ENCODE assay signal across 1 cellular context in the genomic region with DNA sequence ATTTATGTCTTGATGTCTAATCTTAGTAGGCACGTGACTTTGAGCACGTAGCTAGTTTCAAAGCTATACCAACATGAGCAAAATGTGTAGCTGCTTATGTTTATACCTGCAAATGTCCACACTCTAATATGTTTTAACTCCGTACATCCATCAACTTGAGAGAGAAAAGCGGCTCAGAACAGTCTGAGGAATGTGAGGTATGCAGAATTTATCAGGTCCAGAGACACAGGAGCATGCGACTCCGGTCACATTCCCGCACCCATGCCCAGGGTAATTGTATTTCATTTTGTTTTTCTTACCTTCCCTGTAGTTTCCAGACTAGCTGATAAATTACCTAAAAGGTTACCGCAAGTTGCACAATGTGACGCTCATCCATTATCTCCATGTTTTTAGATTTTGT.
TF ChIP-seq lines count a peak whose summit lies in the region.

No MANE protein-coding gene starts in this region.

TF ChIP-seq in HepG2, 621 proteins besides CTCF, POLR2A, EP300 and RAD21:
- TF ChIP-seq, protein P1, sequence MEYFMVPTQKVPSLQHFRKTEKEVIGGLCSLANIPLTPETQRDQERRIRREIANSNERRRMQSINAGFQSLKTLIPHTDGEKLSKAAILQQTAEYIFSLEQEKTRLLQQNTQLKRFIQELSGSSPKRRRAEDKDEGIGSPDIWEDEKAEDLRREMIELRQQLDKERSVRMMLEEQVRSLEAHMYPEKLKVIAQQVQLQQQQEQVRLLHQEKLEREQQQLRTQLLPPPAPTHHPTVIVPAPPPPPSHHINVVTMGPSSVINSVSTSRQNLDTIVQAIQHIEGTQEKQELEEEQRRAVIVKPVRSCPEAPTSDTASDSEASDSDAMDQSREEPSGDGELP (IDR thresholded peaks at IDR 0.05; ENCODE audit: borderline replicate concordance, low read depth), result no peak
- TF ChIP-seq TEAD3 (CRISPR knock-in tag; optimal IDR thresholded peaks at IDR 0.05; ENCODE audit: borderline replicate concordance), result peak; percentile 30
